29 cellular contexts compared by ENCODE assay signal in genomic region chr15:70643106-70643782, GRCh38.
"Had no signal": no experiment of that assay in that cellular context is flagged by ENCODE, and none has a peak within 500 bp of the region (broad histone marks: within the 10 kb centered on the region; RNA-seq: fewer than 3 reads in every experiment).

No MANE protein-coding gene starts in this region.

- ATAC-seq: activated CD8-positive, alpha-beta memory T cell treated with anti-CD3 and anti-CD28 coated beads, Interleukin-2, amount 10 ng/mL, durations not matched to agents 7 days and 5 days; activated CD8-positive, alpha-beta T cell treated with anti-CD3 and anti-CD28 coated beads for 36 hours; activated naive CD8-positive, alpha-beta T cell treated with anti-CD3 and anti-CD28 coated beads, Interleukin-2, amount 50 U/mL, for 24 hours; left lung; lower lobe of right lung; natural killer cell treated with Interleukin-12 subunit alpha and Interleukin-12 subunit beta and Interleukin-15 and Interleukin-18, amount 100 ng/mL, for 72 hours; right cardiac atrium; stimulated activated naive CD8-positive, alpha-beta T cell treated with anti-CD3 and anti-CD28 coated beads, Interleukin-15, Interleukin-2, amounts not matched to agents 100 U/mL and 50 U/mL, for 24 hours had no signal

- H3K4me3 Mint-ChIP-seq: activated CD4-positive, alpha-beta T cell treated with anti-CD3 and anti-CD28 coated beads, Interleukin-2, amount 10 ng/mL, durations not matched to agents 7 days and 5 days; activated CD8-positive, alpha-beta memory T cell treated with anti-CD3 and anti-CD28 coated beads, Interleukin-2, amount 10 ng/mL, durations not matched to agents 7 days and 5 days; activated CD8-positive, alpha-beta T cell treated with anti-CD3 and anti-CD28 coated beads for 36 hours; activated naive CD4-positive, alpha-beta T cell treated with anti-CD3 and anti-CD28 coated beads, Interleukin-2, amount 50 U/mL, for 24 hours; activated naive CD8-positive, alpha-beta T cell treated with anti-CD3 and anti-CD28 coated beads, Interleukin-2, amount 50 U/mL, for 24 hours; natural killer cell treated with Interleukin-12 subunit alpha and Interleukin-12 subunit beta and Interleukin-15 and Interleukin-18, amount 100 ng/mL, for 72 hours had no signal

- H3K36me3 Mint-ChIP-seq: activated CD8-positive, alpha-beta memory T cell treated with anti-CD3 and anti-CD28 coated beads, Interleukin-2, amount 10 ng/mL, durations not matched to agents 7 days and 5 days; activated naive CD4-positive, alpha-beta T cell treated with anti-CD3 and anti-CD28 coated beads, Interleukin-2, amount 50 U/mL, for 24 hours; natural killer cell treated with Interleukin-12 subunit alpha and Interleukin-12 subunit beta and Interleukin-15 and Interleukin-18, amount 100 ng/mL, for 72 hours had no signal

- H3K4me1 Mint-ChIP-seq: activated CD4-positive, alpha-beta T cell treated with anti-CD3 and anti-CD28 coated beads, Interleukin-2, amount 10 ng/mL, durations not matched to agents 7 days and 5 days; activated CD8-positive, alpha-beta memory T cell treated with anti-CD3 and anti-CD28 coated beads, Interleukin-2, amount 10 ng/mL, durations not matched to agents 7 days and 5 days; activated naive CD4-positive, alpha-beta T cell treated with anti-CD3 and anti-CD28 coated beads, Interleukin-2, amount 50 U/mL, for 24 hours; activated naive CD8-positive, alpha-beta T cell treated with anti-CD3 and anti-CD28 coated beads, Interleukin-2, amount 50 U/mL, for 24 hours had no signal

- H3K9me3 Mint-ChIP-seq: activated CD4-positive, alpha-beta T cell treated with anti-CD3 and anti-CD28 coated beads, Interleukin-2, amount 10 ng/mL, durations not matched to agents 7 days and 5 days; activated CD8-positive, alpha-beta T cell treated with anti-CD3 and anti-CD28 coated beads for 36 hours; activated naive CD4-positive, alpha-beta T cell treated with anti-CD3 and anti-CD28 coated beads, Interleukin-2, amount 50 U/mL, for 24 hours; activated naive CD8-positive, alpha-beta T cell treated with anti-CD3 and anti-CD28 coated beads, Interleukin-2, amount 50 U/mL, for 24 hours; activated T-helper 2 cell treated with anti-CD3 and anti-CD28 coated beads, Interferon-gamma antibody, Interleukin-2, Interleukin-4, amounts not matched to agents 10 μg/mL and 5 μg/mL and 100 μg/mL, durations not matched to agents 14 hours and 24 hours and 36 hours; natural killer cell treated with Interleukin-12 subunit alpha and Interleukin-12 subunit beta and Interleukin-15 and Interleukin-18, amount 100 ng/mL, for 72 hours had no signal

- H3K36me3 ChIP-seq: breast epithelium, esophagus squamous epithelium, left lung, lower lobe of right lung, transverse colon had no signal

- H3K27me3 ChIP-seq: breast epithelium, left lung, testis, transverse colon had no signal

- H3K27ac ChIP-seq: breast epithelium, epithelial cell of prostate, esophagus squamous epithelium, left lung, lower lobe of right lung, skin epidermis, testis, transverse colon had no signal

- H3K27ac Mint-ChIP-seq: activated CD4-positive, alpha-beta T cell treated with anti-CD3 and anti-CD28 coated beads, Interleukin-2, amount 10 ng/mL, durations not matched to agents 7 days and 5 days; activated CD8-positive, alpha-beta memory T cell treated with anti-CD3 and anti-CD28 coated beads, Interleukin-2, amount 10 ng/mL, durations not matched to agents 7 days and 5 days; activated CD8-positive, alpha-beta T cell treated with anti-CD3 and anti-CD28 coated beads for 36 hours; activated naive CD4-positive, alpha-beta T cell treated with anti-CD3 and anti-CD28 coated beads, Interleukin-2, amount 50 U/mL, for 24 hours; activated naive CD8-positive, alpha-beta T cell treated with anti-CD3 and anti-CD28 coated beads, Interleukin-2, amount 50 U/mL, for 24 hours; activated T-helper 2 cell treated with anti-CD3 and anti-CD28 coated beads, Interferon-gamma antibody, Interleukin-2, Interleukin-4, amounts not matched to agents 10 μg/mL and 5 μg/mL and 100 μg/mL, durations not matched to agents 14 hours and 24 hours and 36 hours; natural killer cell treated with Interleukin-12 subunit alpha and Interleukin-12 subunit beta and Interleukin-15 and Interleukin-18, amount 100 ng/mL, for 72 hours had no signal

- H3K9me3 ChIP-seq: breast epithelium, esophagus squamous epithelium, left lung, lower lobe of right lung, testis, transverse colon had no signal

- FAIRE-seq: endometrium, frontal cortex, islet of Langerhans had no signal

- H3K4me3 ChIP-seq: breast epithelium, esophagus squamous epithelium, left lung, lower lobe of right lung, skin epidermis, testis, transverse colon had no signal

- DNase-seq: activated CD4-positive, alpha-beta T cell treated with anti-CD3 and anti-CD28 coated beads, Interleukin-2, amount 10 ng/mL, durations not matched to agents 7 days and 5 days; activated CD4-positive, CD25-positive, alpha-beta regulatory T cell treated with anti-CD3 and anti-CD28 coated beads, Interleukin-2, amount 50 U/mL, for 72 hours; activated CD8-positive, alpha-beta memory T cell treated with anti-CD3 and anti-CD28 coated beads, Interleukin-2, amount 10 ng/mL, durations not matched to agents 7 days and 5 days; activated CD8-positive, alpha-beta T cell treated with anti-CD3 and anti-CD28 coated beads for 36 hours; activated naive CD8-positive, alpha-beta T cell treated with anti-CD3 and anti-CD28 coated beads, Interleukin-2, amount 50 U/mL, for 24 hours; activated T-cell treated with anti-CD3 and anti-CD28 coated beads, Interleukin-2, amount 50 U/mL, for 48 hours; amygdala; central memory CD4-positive, alpha-beta T cell; dermis blood vessel endothelial cell; effector CD4-positive, alpha-beta T cell; esophagus squamous epithelium; left lung; lower lobe of right lung; posterior cingulate gyrus; right cardiac atrium; stimulated activated CD4-positive, alpha-beta T cell treated with anti-CD3 and anti-CD28 coated beads, Interleukin-12 subunit alpha, Interleukin-12 subunit beta, amount 100 ng/mL, for 4 hours; stimulated activated CD4-positive, alpha-beta T cell treated with anti-CD3 and anti-CD28 coated beads, Interleukin-4, amount 100 ng/mL, for 1 hour; stimulated activated naive CD8-positive, alpha-beta T cell treated with anti-CD3 and anti-CD28 coated beads, Interleukin-15, Interleukin-2, amounts not matched to agents 100 U/mL and 50 U/mL, for 24 hours; testis; transverse colon had no signal

- H3K4me1 ChIP-seq: breast epithelium, left lung, lower lobe of right lung, testis, transverse colon had no signal
